15 cellular contexts compared by ENCODE assay signal in genomic region chr11:119874660-119875238, GRCh38.
"Had no signal": no experiment of that assay in that cellular context is flagged by ENCODE, and none has a peak within 500 bp of the region (broad histone marks: within the 10 kb centered on the region; RNA-seq: fewer than 3 reads in every experiment).

No MANE protein-coding gene starts in this region.

- H3K4me3 ChIP-seq: coronary artery, lung, thoracic aorta had no signal

- H3K27ac Mint-ChIP-seq: activated naive CD4-positive, alpha-beta T cell treated with anti-CD3 and anti-CD28 coated beads, Interleukin-2, amount 50 U/mL, for 24 hours; naive thymus-derived CD4-positive, alpha-beta T cell; stimulated activated naive CD8-positive, alpha-beta T cell treated with anti-CD3 and anti-CD28 coated beads, Interleukin-15, Interleukin-2, amounts not matched to agents 100 ng/mL and 50 ng/mL, for 24 hours; T-helper 17 cell had no signal

- H3K27ac ChIP-seq: coronary artery, thoracic aorta had no signal

- H3K4me1 Mint-ChIP-seq: activated naive CD4-positive, alpha-beta T cell treated with anti-CD3 and anti-CD28 coated beads, Interleukin-2, amount 50 U/mL, for 24 hours; naive thymus-derived CD4-positive, alpha-beta T cell; T-helper 17 cell had no signal

- H3K9me3 ChIP-seq: thoracic aorta had no signal

- H3K36me3 Mint-ChIP-seq: activated naive CD4-positive, alpha-beta T cell treated with anti-CD3 and anti-CD28 coated beads, Interleukin-2, amount 50 U/mL, for 24 hours; naive thymus-derived CD4-positive, alpha-beta T cell had no signal

- H3K4me3 Mint-ChIP-seq: activated naive CD4-positive, alpha-beta T cell treated with anti-CD3 and anti-CD28 coated beads, Interleukin-2, amount 50 U/mL, for 24 hours; naive thymus-derived CD4-positive, alpha-beta T cell; stimulated activated naive CD8-positive, alpha-beta T cell treated with anti-CD3 and anti-CD28 coated beads, Interleukin-15, Interleukin-2, amounts not matched to agents 100 ng/mL and 50 ng/mL, for 24 hours; T-helper 17 cell had no signal

- H3K9me3 Mint-ChIP-seq: activated naive CD4-positive, alpha-beta T cell treated with anti-CD3 and anti-CD28 coated beads, Interleukin-2, amount 50 U/mL, for 24 hours; naive thymus-derived CD4-positive, alpha-beta T cell; stimulated activated naive CD8-positive, alpha-beta T cell treated with anti-CD3 and anti-CD28 coated beads, Interleukin-15, Interleukin-2, amounts not matched to agents 100 ng/mL and 50 ng/mL, for 24 hours had no signal

- DNase-seq: activated CD4-positive, alpha-beta T cell treated with anti-CD3 and anti-CD28 coated beads, Interleukin-2, amount 50 U/mL, for 4 hours; activated effector memory CD4-positive, alpha-beta T cell treated with Interleukin-2 at 50 U/mL for 16 hours; activated T-cell treated with anti-CD3 and anti-CD28 coated beads, Interleukin-2, amount 50 U/mL, for 1 hour; central memory CD4-positive, alpha-beta T cell; effector CD8-positive, alpha-beta T cell; hypothalamus; naive thymus-derived CD4-positive, alpha-beta T cell; stimulated activated CD4-positive, alpha-beta T cell treated with anti-CD3 and anti-CD28 coated beads, Interleukin-2, amount 100 ng/mL, for 48 hours; T-helper 17 cell had no signal

- H3K36me3 ChIP-seq: thoracic aorta had no signal

- ATAC-seq: activated CD4-positive, CD25-positive, alpha-beta regulatory T cell treated with anti-CD3 and anti-CD28 coated beads, Interleukin-2, amount 50 U/mL, for 24 hours; naive thymus-derived CD4-positive, alpha-beta T cell; T-helper 17 cell had no signal
